ENCODE assay signal across 8 cellular contexts in genomic region chr14:79278798-79279644, GRCh38.
DNase-seq lines count a peak whose midpoint lies in the region; ATAC-seq and TF ChIP-seq lines count a peak whose summit lies in the region.

No MANE protein-coding gene starts in this region.

- DNase-seq in ELF-1 (ENCODE audit: low read depth, low spot score) (peak; percentile 97), LNCaP clone FGC (ENCODE audit: low read depth) (peak; percentile 87), T1000 (lab: John Stamatoyannopoulos, UW) (peak; percentile 74), foreskin fibroblast (peak; percentile 59 to 80), erythroblast (lab: John Stamatoyannopoulos, UW) (no peak)

- no peak for TF ChIP-seq POLR2A in erythroblast (IDR thresholded peaks at IDR 0.05; ENCODE audit: low read length)

- peaks cover 74% of the 10 kb centered on the region for H3K27me3 Mint-ChIP-seq in nephron (ENCODE audit: low read depth)
- H3K27me3 Mint-ChIP-seq in activated T-helper 17 cell treated with anti-CD3 and anti-CD28 coated beads, Interleukin-2, amount 50 U/mL, for 72 hours: peaks cover 37% of the 10 kb centered on the region

- TF ChIP-seq CTCF in LNCaP clone FGC (IDR thresholded peaks at IDR 0.05; ENCODE audit: control insufficient read depth, extremely low read depth, insufficient read depth) (no peak), foreskin fibroblast (IDR thresholded peaks at IDR 0.05; ENCODE audit: low read depth, low read length) (no peak), nephron (IDR thresholded peaks at IDR 0.05; ENCODE audit: unreplicated experiment in 3 of 3) (no peak)

- peaks cover 56% of the 10 kb centered on the region for H3K4me1 Mint-ChIP-seq in nephron
- no peaks in the 10 kb centered on the region for H3K4me1 Mint-ChIP-seq in activated T-helper 17 cell treated with anti-CD3 and anti-CD28 coated beads, Interleukin-2, amount 50 U/mL, for 72 hours

- H3K4me3 Mint-ChIP-seq in nephron: peak overlapping the region; percentile 91 to 95 (median 92)
- no peak overlapping the region for H3K4me3 Mint-ChIP-seq in activated T-helper 17 cell treated with anti-CD3 and anti-CD28 coated beads, Interleukin-2, amount 50 U/mL, for 72 hours

- H3K27ac Mint-ChIP-seq in nephron: peak overlapping the region in 2 of 3 experiments; percentile 61 to 63
- no peak overlapping the region for H3K27ac Mint-ChIP-seq in activated T-helper 17 cell treated with anti-CD3 and anti-CD28 coated beads, Interleukin-2, amount 50 U/mL, for 72 hours

- H3K9me3 Mint-ChIP-seq in nephron: no peaks in the 10 kb centered on the region
- peaks cover 5% of the 10 kb centered on the region for H3K9me3 Mint-ChIP-seq in activated T-helper 17 cell treated with anti-CD3 and anti-CD28 coated beads, Interleukin-2, amount 50 U/mL, for 72 hours

- H3K4me3 ChIP-seq in LNCaP clone FGC (ENCODE audit: low read depth, low read length) (peak overlapping the region; percentile 51), foreskin fibroblast (ENCODE audit: low read depth in 1 of 2, low read length in 2 of 2) (peak overlapping the region; percentile 53 to 67)

- ATAC-seq in activated T-helper 17 cell treated with anti-CD3 and anti-CD28 coated beads, Interleukin-2, amount 50 U/mL, for 72 hours (replicated peaks): no peak
- ATAC-seq in GM19351 (IDR thresholded peaks at IDR 0.05; ENCODE audit: unreplicated experiment): no peak

- no peaks in the 10 kb centered on the region for H3K36me3 Mint-ChIP-seq in nephron (ENCODE audit: low read depth)
- H3K36me3 Mint-ChIP-seq in activated T-helper 17 cell treated with anti-CD3 and anti-CD28 coated beads, Interleukin-2, amount 50 U/mL, for 72 hours (ENCODE audit: low read depth): no peaks in the 10 kb centered on the region

Comparison
In these comparisons a context has a peak if more than half of its experiments do, and no peak if none do; other contexts are left out.
1. DNase-seq: peak in ELF-1 (single experiment), LNCaP clone FGC (single experiment), T1000 (single experiment) and foreskin fibroblast (2 of 2); none in erythroblast (0 of 2).